ENCODE assay signal across 1 cellular context in genomic region chr17:8630802-8631553, GRCh38.
A peak's percentile ranks its signal among the peaks of the same experiment; 100 is the strongest.
TF ChIP-seq lines count a peak whose summit lies in the region.

No MANE protein-coding gene starts in this region.

TF ChIP-seq in HEK293, 187 proteins besides CTCF, POLR2A, EP300 and RAD21 (continued from another document and continues in another):
- no peak for TF ChIP-seq ZBTB11 (tag by site-specific recombination; conservative IDR thresholded peaks at IDR 0.05; ENCODE audit: low read depth)
- no peak; the same call in 1 of the 2 replicates for TF ChIP-seq WT1 (tag by site-specific recombination; IDR thresholded peaks at IDR 0.05)
- no peak for TF ChIP-seq ELK4 (IDR thresholded peaks at IDR 0.05; ENCODE audit: borderline replicate concordance, low read depth, low read length)
- no peak; the same call in 1 of the 2 replicates for TF ChIP-seq ZNF2 (tag by site-specific recombination; IDR thresholded peaks at IDR 0.05)
- no peak for TF ChIP-seq ZNF132 (tag by site-specific recombination; IDR thresholded peaks at IDR 0.05; ENCODE audit: borderline replicate concordance)
- no peak for TF ChIP-seq HOXA7 (CRISPR knock-in tag; IDR thresholded peaks at IDR 0.05; ENCODE audit: borderline replicate concordance)
- no peak for TF ChIP-seq ZNF423 (tag by site-specific recombination; IDR thresholded peaks at IDR 0.05)
- TF ChIP-seq ZNF610 (tag by site-specific recombination; IDR thresholded peaks at IDR 0.05; ENCODE audit: borderline replicate concordance): no peak
- TF ChIP-seq SALL2 (tag by site-specific recombination; IDR thresholded peaks at IDR 0.05; ENCODE audit: borderline replicate concordance): no peak
- no peak for TF ChIP-seq ZNF280C (tag by site-specific recombination; IDR thresholded peaks at IDR 0.05)
- no peak for TF ChIP-seq ZNF426 (tag by site-specific recombination; IDR thresholded peaks at IDR 0.05)
- TF ChIP-seq ZNF624 (tag by site-specific recombination; IDR thresholded peaks at IDR 0.05): no peak
- TF ChIP-seq ZNF473 (tag by site-specific recombination; IDR thresholded peaks at IDR 0.05): no peak
- no peak for TF ChIP-seq ZNF664 (tag by site-specific recombination; IDR thresholded peaks at IDR 0.05)
- TF ChIP-seq GFI1B (tag by site-specific recombination; IDR thresholded peaks at IDR 0.05): no peak
- TF ChIP-seq, protein P1, sequence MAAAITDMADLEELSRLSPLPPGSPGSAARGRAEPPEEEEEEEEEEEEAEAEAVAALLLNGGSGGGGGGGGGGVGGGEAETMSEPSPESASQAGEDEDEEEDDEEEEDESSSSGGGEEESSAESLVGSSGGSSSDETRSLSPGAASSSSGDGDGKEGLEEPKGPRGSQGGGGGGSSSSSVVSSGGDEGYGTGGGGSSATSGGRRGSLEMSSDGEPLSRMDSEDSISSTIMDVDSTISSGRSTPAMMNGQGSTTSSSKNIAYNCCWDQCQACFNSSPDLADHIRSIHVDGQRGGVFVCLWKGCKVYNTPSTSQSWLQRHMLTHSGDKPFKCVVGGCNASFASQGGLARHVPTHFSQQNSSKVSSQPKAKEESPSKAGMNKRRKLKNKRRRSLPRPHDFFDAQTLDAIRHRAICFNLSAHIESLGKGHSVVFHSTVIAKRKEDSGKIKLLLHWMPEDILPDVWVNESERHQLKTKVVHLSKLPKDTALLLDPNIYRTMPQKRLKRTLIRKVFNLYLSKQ (tag by site-specific recombination; IDR thresholded peaks at IDR 0.05; ENCODE audit: borderline replicate concordance): no peak
- no peak for TF ChIP-seq ZNF548 (tag by site-specific recombination; IDR thresholded peaks at IDR 0.05)
- TF ChIP-seq ZBTB20 (tag by site-specific recombination; IDR thresholded peaks at IDR 0.05): peak; percentile 94
- no peak for TF ChIP-seq ZNF48 (tag by site-specific recombination; IDR thresholded peaks at IDR 0.05)
- no peak for TF ChIP-seq ZNF362 (tag by site-specific recombination; IDR thresholded peaks at IDR 0.05)
- TF ChIP-seq ZNF449 (tag by site-specific recombination; IDR thresholded peaks at IDR 0.05): peak; percentile 11; the same call in 1 of the 2 replicates
- TF ChIP-seq, protein P2, sequence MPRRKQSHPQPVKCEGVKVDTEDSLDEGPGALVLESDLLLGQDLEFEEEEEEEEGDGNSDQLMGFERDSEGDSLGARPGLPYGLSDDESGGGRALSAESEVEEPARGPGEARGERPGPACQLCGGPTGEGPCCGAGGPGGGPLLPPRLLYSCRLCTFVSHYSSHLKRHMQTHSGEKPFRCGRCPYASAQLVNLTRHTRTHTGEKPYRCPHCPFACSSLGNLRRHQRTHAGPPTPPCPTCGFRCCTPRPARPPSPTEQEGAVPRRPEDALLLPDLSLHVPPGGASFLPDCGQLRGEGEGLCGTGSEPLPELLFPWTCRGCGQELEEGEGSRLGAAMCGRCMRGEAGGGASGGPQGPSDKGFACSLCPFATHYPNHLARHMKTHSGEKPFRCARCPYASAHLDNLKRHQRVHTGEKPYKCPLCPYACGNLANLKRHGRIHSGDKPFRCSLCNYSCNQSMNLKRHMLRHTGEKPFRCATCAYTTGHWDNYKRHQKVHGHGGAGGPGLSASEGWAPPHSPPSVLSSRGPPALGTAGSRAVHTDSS (tag by site-specific recombination; IDR thresholded peaks at IDR 0.05): no peak
- peak; percentile 25 for TF ChIP-seq PRDM10 (tag by site-specific recombination; IDR thresholded peaks at IDR 0.05)
- TF ChIP-seq, protein P3, sequence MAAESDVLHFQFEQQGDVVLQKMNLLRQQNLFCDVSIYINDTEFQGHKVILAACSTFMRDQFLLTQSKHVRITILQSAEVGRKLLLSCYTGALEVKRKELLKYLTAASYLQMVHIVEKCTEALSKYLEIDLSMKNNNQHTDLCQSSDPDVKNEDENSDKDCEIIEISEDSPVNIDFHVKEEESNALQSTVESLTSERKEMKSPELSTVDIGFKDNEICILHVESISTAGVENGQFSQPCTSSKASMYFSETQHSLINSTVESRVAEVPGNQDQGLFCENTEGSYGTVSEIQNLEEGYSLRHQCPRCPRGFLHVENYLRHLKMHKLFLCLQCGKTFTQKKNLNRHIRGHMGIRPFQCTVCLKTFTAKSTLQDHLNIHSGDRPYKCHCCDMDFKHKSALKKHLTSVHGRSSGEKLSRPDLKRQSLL (tag by site-specific recombination; IDR thresholded peaks at IDR 0.05): no peak
- TF ChIP-seq TRIM28 (IDR thresholded peaks at IDR 0.05; ENCODE audit: borderline replicate concordance, low read length): 0 out of 2 replicates have a peak, but pooled peaks have one; percentile 15
- no peak for TF ChIP-seq ZNF658 (tag by site-specific recombination; IDR thresholded peaks at IDR 0.05)
- TF ChIP-seq GLIS1 (tag by site-specific recombination; IDR thresholded peaks at IDR 0.05): peak; percentile 73
- no peak for TF ChIP-seq ZNF155 (tag by site-specific recombination; IDR thresholded peaks at IDR 0.05)
- TF ChIP-seq ZNF223 (tag by site-specific recombination; IDR thresholded peaks at IDR 0.05): peak; percentile 23; the same call in 1 of the 2 replicates
- TF ChIP-seq ZIC2 (tag by site-specific recombination; IDR thresholded peaks at IDR 0.05): peak; percentile 78; the same call in 1 of the 2 replicates
- TF ChIP-seq YY1 (tag by site-specific recombination; IDR thresholded peaks at IDR 0.05): peak; percentile 60
- no peak for TF ChIP-seq ZNF621 (tag by site-specific recombination; IDR thresholded peaks at IDR 0.05)
- no peak for TF ChIP-seq ZSCAN23 (tag by site-specific recombination; IDR thresholded peaks at IDR 0.05)
- no peak for TF ChIP-seq ZNF791 (tag by site-specific recombination; IDR thresholded peaks at IDR 0.05)
- no peak for TF ChIP-seq TCF7L2 (IDR thresholded peaks at IDR 0.05; ENCODE audit: borderline replicate concordance, low read depth, low read length)
- no peak for TF ChIP-seq ZNF558 (tag by site-specific recombination; IDR thresholded peaks at IDR 0.05)
- TF ChIP-seq ZNF248 (tag by site-specific recombination; IDR thresholded peaks at IDR 0.05): no peak
- peak; percentile 94 for TF ChIP-seq ATF2 (tag by site-specific recombination; IDR thresholded peaks at IDR 0.05; ENCODE audit: low read depth)
- no peak for TF ChIP-seq SCRT2 (tag by site-specific recombination; IDR thresholded peaks at IDR 0.05)
- TF ChIP-seq ZNF174 (tag by site-specific recombination; IDR thresholded peaks at IDR 0.05): no peak
